In genomic region chrX:7993873-7994272, GRCh38 we compare ENCODE assay signal across 30 cellular contexts.
"Had no signal": no experiment of that assay in that cellular context is flagged by ENCODE, and none has a peak within 500 bp of the region (broad histone marks: within the 10 kb centered on the region; RNA-seq: fewer than 3 reads in every experiment).

No MANE protein-coding gene starts in this region.

- H3K36me3 Mint-ChIP-seq: mesothelial cell of epicardium; naive B cell; natural killer cell treated with Interleukin-12 subunit alpha and Interleukin-12 subunit beta and Interleukin-15 and Interleukin-18, amount 100 ng/mL, for 72 hours; neural progenitor cell had no signal

- H3K4me3 Mint-ChIP-seq: mesothelial cell of epicardium; naive B cell; natural killer cell treated with Interleukin-12 subunit alpha and Interleukin-12 subunit beta and Interleukin-15 and Interleukin-18, amount 100 ng/mL, for 72 hours; neural progenitor cell; stimulated activated naive CD8-positive, alpha-beta T cell treated with anti-CD3 and anti-CD28 coated beads, Interleukin-15, amount 100 ng/mL, for 72 hours had no signal

- H3K27ac Mint-ChIP-seq: mesothelial cell of epicardium; naive B cell; natural killer cell treated with Interleukin-12 subunit alpha and Interleukin-12 subunit beta and Interleukin-15 and Interleukin-18, amount 100 ng/mL, for 72 hours; neural progenitor cell; stimulated activated naive CD8-positive, alpha-beta T cell treated with anti-CD3 and anti-CD28 coated beads, Interleukin-15, amount 100 ng/mL, for 72 hours had no signal

- H3K4me1 Mint-ChIP-seq: naive B cell; neural progenitor cell; stimulated activated naive CD8-positive, alpha-beta T cell treated with anti-CD3 and anti-CD28 coated beads, Interleukin-15, amount 100 ng/mL, for 72 hours had no signal

- H3K27me3 Mint-ChIP-seq: stimulated activated naive CD8-positive, alpha-beta T cell treated with anti-CD3 and anti-CD28 coated beads, Interleukin-15, amount 100 ng/mL, for 72 hours had no signal

- H3K4me2 ChIP-seq: neural progenitor cell had no signal

- H2AFZ ChIP-seq: neural progenitor cell had no signal

- ATAC-seq: esophagus mucosa; heart right ventricle; left cardiac atrium; left lung; mucosa of descending colon; natural killer cell treated with Interleukin-12 subunit alpha and Interleukin-12 subunit beta and Interleukin-15 and Interleukin-18, amount 100 ng/mL, for 72 hours; psoas muscle; right cardiac atrium; stimulated activated naive CD8-positive, alpha-beta T cell treated with anti-CD3 and anti-CD28 coated beads, Interleukin-15, amount 100 ng/mL, for 72 hours; upper lobe of right lung had no signal

- H3K9ac ChIP-seq: neural progenitor cell had no signal

- DNase-seq: dorsolateral prefrontal cortex; effector CD4-positive, alpha-beta T cell; foreskin melanocyte; glutamatergic neuron; heart right ventricle; hippocampal formation; left cardiac atrium; left lung; mesenchymal stem cell; mucosa of descending colon; naive B cell; ovary; posterior cingulate gyrus; psoas muscle; right cardiac atrium; small intestine; stimulated activated CD4-positive, alpha-beta T cell treated with anti-CD3 and anti-CD28 coated beads, Interleukin-1b, Interleukin-23, amount 100 ng/mL, for 48 hours; stimulated activated CD4-positive, alpha-beta T cell treated with anti-CD3 and anti-CD28 coated beads, Interleukin-4, amount 100 ng/mL, for 1 hour; stimulated activated CD8-positive, alpha-beta memory T cell treated with anti-CD3 and anti-CD28 coated beads, Interleukin-4, amount 100 ng/mL, for 48 hours; stimulated activated naive CD4-positive, alpha-beta T cell; stimulated activated naive CD8-positive, alpha-beta T cell treated with anti-CD3 and anti-CD28 coated beads, Interleukin-15, amount 100 ng/mL, for 72 hours; transverse colon; upper lobe of right lung; uterus had no signal

- H3K4me1 ChIP-seq: heart right ventricle, left lung, neural progenitor cell, psoas muscle, suprapubic skin, transverse colon, upper lobe of right lung, uterus had no signal

- H3K9me3 ChIP-seq: left lung, mucosa of descending colon, ovary, suprapubic skin, transverse colon, upper lobe of right lung, uterus had no signal

- H3K27ac ChIP-seq: dorsolateral prefrontal cortex, epithelial cell of prostate, heart right ventricle, left lung, neural progenitor cell, ovary, psoas muscle, suprapubic skin, transverse colon, upper lobe of right lung, uterus had no signal

- H3K9me3 Mint-ChIP-seq: natural killer cell treated with Interleukin-12 subunit alpha and Interleukin-12 subunit beta and Interleukin-15 and Interleukin-18, amount 100 ng/mL, for 72 hours; stimulated activated naive CD8-positive, alpha-beta T cell treated with anti-CD3 and anti-CD28 coated beads, Interleukin-15, amount 100 ng/mL, for 72 hours had no signal

- H3K27me3 ChIP-seq: heart right ventricle, left lung, neural progenitor cell, ovary, suprapubic skin, transverse colon, upper lobe of right lung, uterus had no signal

- H3K4me3 ChIP-seq: dorsolateral prefrontal cortex, heart right ventricle, left lung, mucosa of descending colon, neural progenitor cell, ovary, psoas muscle, suprapubic skin, transverse colon, upper lobe of right lung, uterus had no signal

- H3K36me3 ChIP-seq: heart right ventricle, left lung, neural progenitor cell, ovary, suprapubic skin, transverse colon, upper lobe of right lung, uterus had no signal
